14 cellular contexts compared by ENCODE assay signal in genomic region chr6:15280023-15280422, GRCh38. TPM values are rescaled to one million over a fixed set of nuclear protein-coding genes. Genes with fewer than 3 reads are reported as not detected.
DNase-seq lines count a peak whose midpoint lies in the region; ATAC-seq, FAIRE-seq and TF ChIP-seq lines count a peak whose summit lies in the region.
"Had no signal": no experiment of that assay in that cellular context is flagged by ENCODE, and none has a peak within 500 bp of the region (broad histone marks: within the 10 kb centered on the region; RNA-seq: fewer than 3 reads in every experiment).

No MANE protein-coding gene starts in this region.

- DNase-seq in MCF 10A (ENCODE audit: unreplicated experiment) (peak; percentile 30), mammary epithelial cell (no peak), choroid plexus epithelial cell (ENCODE audit: low read depth) (peak; percentile 70), HepG2 (ENCODE audit: low spot score) (peak; percentile 44), upper lobe of right lung (no peak), GM19238 (ENCODE audit: insufficient read length, low spot score) (no peak), upper lobe of left lung (no peak)
- no peak for DNase-seq in stimulated activated CD4-positive, alpha-beta T cell treated with anti-CD3 and anti-CD28 coated beads, Interleukin-4, amount 100 ng/mL, for 4 hours
- DNase-seq: ACHN; activated effector memory CD4-positive, alpha-beta T cell treated with anti-CD3 and anti-CD28 coated beads, Interleukin-2, amount 50 U/mL, for 16 hours; NCI-H524 treated with DMSO at 0.1 percent for 48 hours; transverse colon had no signal

- dilution Hi-C loops in mammary epithelial cell (cut with HindIII; ENCODE audit: low sequenced_read_pairs): no loop called here

- no peaks in the 10 kb centered on the region for H3K27me3 Mint-ChIP-seq in MCF 10A (ENCODE audit: insufficient read depth, unreplicated experiment)

- BruUV-seq in MCF 10A (replicated peaks; lab: Mats Ljungman, UMichigan) (no TSS peak), mammary epithelial cell (replicated peaks; lab: Mats Ljungman, UMichigan) (no TSS peak), HepG2 (replicated peaks; lab: Mats Ljungman, UMichigan) (no TSS peak)

- H3K9ac ChIP-seq in mammary epithelial cell (ENCODE audit: insufficient read depth, low read length): no peak overlapping the region
- peak overlapping the region; percentile 59; the same call in 1 of the 2 replicates for H3K9ac ChIP-seq in HepG2 (ENCODE audit: insufficient read depth, low read depth, low read length)

- H3K4me3 ChIP-seq in mammary epithelial cell (replicated peaks in 1 of 3; ENCODE audit: insufficient read depth in 1 of 3, low read depth in 2 of 3, low read length in 3 of 3): no peak overlapping the region
- no peak overlapping the region for H3K4me3 ChIP-seq in choroid plexus epithelial cell (ENCODE audit: low read depth, low read length)
- peak overlapping the region in 2 of 3 experiments; percentile 28 to 47; a peak in 1 of 6 replicates for H3K4me3 ChIP-seq in HepG2 (replicated peaks in 1 of 3; ENCODE audit: insufficient read depth in 1 of 3, low read depth in 2 of 3, low read length in 3 of 3)
- H3K4me3 ChIP-seq in upper lobe of right lung: no peak overlapping the region
- H3K4me3 ChIP-seq in upper lobe of left lung: no peak overlapping the region
- H3K4me3 ChIP-seq: transverse colon had no signal

- peaks cover 36% of the 10 kb centered on the region for H3K4me1 Mint-ChIP-seq in MCF 10A (ENCODE audit: insufficient read depth, unreplicated experiment)

- no peak overlapping the region for H2AFZ ChIP-seq in mammary epithelial cell (ENCODE audit: low read depth, low read length)
- H2AFZ ChIP-seq in HepG2 (ENCODE audit: low read length): no peak overlapping the region

- intact Hi-C loops in MCF 10A (cut with micrococcal nuclease) (no loop called here), mammary epithelial cell (cut with micrococcal nuclease) (no loop called here), HepG2 (cut with micrococcal nuclease; ENCODE audit: unreplicated experiment) (loop anchor here (2.0 to 5.0 kb wide), 2 partner anchors 13 to 42 kb away; no protein-coding TSS in a partner anchor), upper lobe of right lung (cut with DNase I) (no loop called here)

- TF ChIP-seq POLR2A in HepG2 (IDR thresholded peaks at IDR 0.05; ENCODE audit: insufficient read depth in 1 of 2, low read depth in 2 of 2, low read length in 2 of 2): no peak
- no peak for TF ChIP-seq POLR2A in upper lobe of left lung (IDR thresholded peaks at IDR 0.05)

- TF ChIP-seq EP300 in HepG2 (IDR thresholded peaks at IDR 0.05; ENCODE audit: low read depth in 2 of 2, low read length in 2 of 2) (peak in 1 of 2 experiments; percentile 32; a peak in 1 of 4 replicates), HepG2 (CRISPR knock-in tag; IDR thresholded peaks at IDR 0.05; ENCODE audit: borderline replicate concordance) (no peak), upper lobe of left lung (IDR thresholded peaks at IDR 0.05) (no peak)

- no peaks in the 10 kb centered on the region for H3K36me3 ChIP-seq in mammary epithelial cell (ENCODE audit: insufficient read depth, low read length)
- H3K36me3 ChIP-seq in HepG2 (replicated peaks in 1 of 2; ENCODE audit: control insufficient read depth in 1 of 2, insufficient read depth in 2 of 2, low read length in 2 of 2): no peaks in the 10 kb centered on the region
- H3K36me3 ChIP-seq in upper lobe of right lung: no peaks in the 10 kb centered on the region
- no peaks in the 10 kb centered on the region for H3K36me3 ChIP-seq in upper lobe of left lung
- H3K36me3 ChIP-seq: transverse colon had no signal

- H3K27ac ChIP-seq in mammary epithelial cell (ENCODE audit: insufficient read depth, low read depth, low read length): no peak overlapping the region
- peak overlapping the region; percentile 63 for H3K27ac ChIP-seq in HepG2 (ENCODE audit: extremely low read length, insufficient read depth, low read length)
- no peak overlapping the region for H3K27ac ChIP-seq in upper lobe of right lung
- peak overlapping the region in 1 of 4 donors; percentile 30 for H3K27ac ChIP-seq in upper lobe of left lung
- H3K27ac ChIP-seq: transverse colon had no signal

- H3K4me2 ChIP-seq in mammary epithelial cell (ENCODE audit: insufficient read depth, low read depth, low read length): no peak overlapping the region
- H3K4me2 ChIP-seq in HepG2 (ENCODE audit: low read depth, low read length): peak overlapping the region; percentile 80

- H3K27ac Mint-ChIP-seq in MCF 10A (ENCODE audit: low read depth, unreplicated experiment): no peak overlapping the region

- no peak for ATAC-seq in HepG2
- peak; percentile 30 for ATAC-seq in upper lobe of right lung
- no peak for ATAC-seq in upper lobe of left lung (ENCODE audit: low FRiP score in 2 of 2)
- ATAC-seq: SK-N-SH treated with all-trans-retinoic acid at 6 μM for 48 hours had no signal

- peaks cover 7% of the 10 kb centered on the region for H3K4me1 ChIP-seq in mammary epithelial cell (ENCODE audit: insufficient read depth, low read length)
- peaks cover 84% of the 10 kb centered on the region for H3K4me1 ChIP-seq in HepG2 (ENCODE audit: insufficient read depth, low read length)
- H3K4me1 ChIP-seq in upper lobe of right lung: peaks cover 33% of the 10 kb centered on the region
- peaks cover 27 to 57% (median 39%) of the 10 kb centered on the region in 4 donors for H3K4me1 ChIP-seq in upper lobe of left lung

- TF ChIP-seq CTCF in MCF 10A (IDR thresholded peaks at IDR 0.05; ENCODE audit: unreplicated experiment): no peak
- TF ChIP-seq CTCF in mammary epithelial cell (conservative IDR thresholded peaks at IDR 0.05 in 1 of 2, IDR thresholded peaks at IDR 0.05 in 1 of 2; ENCODE audit: extremely low read depth in 1 of 2, insufficient read depth in 1 of 2, low read depth in 1 of 2, low read length in 2 of 2): no peak
- no peak for TF ChIP-seq CTCF in choroid plexus epithelial cell (conservative IDR thresholded peaks at IDR 0.05; ENCODE audit: low read depth, low read length)
- TF ChIP-seq CTCF in HepG2 (CRISPR knock-in tag; IDR thresholded peaks at IDR 0.05): no peak
- no peak for TF ChIP-seq CTCF in upper lobe of right lung (IDR thresholded peaks at IDR 0.05)
- no peak for TF ChIP-seq CTCF in upper lobe of left lung (IDR thresholded peaks at IDR 0.05)

- H3K79me2 ChIP-seq in mammary epithelial cell (ENCODE audit: insufficient read depth, low read length) (peaks cover 94% of the 10 kb centered on the region), HepG2 (ENCODE audit: insufficient read depth, low read length) (peaks cover 76% of the 10 kb centered on the region)

- WGBS in mammary epithelial cell (ENCODE audit: low coverage, missing lambda C conversion rate): 33% methylated on average over 6 of the region's 6 CpGs
- 8% methylated on average over 6 of the region's 6 CpGs for WGBS in HepG2 (ENCODE audit: low lambda C conversion rate)
- 25 to 39% methylated on average over 6 of the region's 6 CpGs for WGBS in upper lobe of left lung, 2 donors

- H4K20me1 ChIP-seq in mammary epithelial cell (ENCODE audit: insufficient read depth, low read length) (peaks cover 2% of the 10 kb centered on the region), HepG2 (ENCODE audit: insufficient read depth, low read length) (0 out of 2 replicates have a peak, but pooled peaks cover 3% of the 10 kb centered on the region)

- H3K36me3 Mint-ChIP-seq in MCF 10A (ENCODE audit: insufficient read depth, unreplicated experiment): peaks cover 13% of the 10 kb centered on the region

- no peak for TF ChIP-seq RAD21 in HepG2 (CRISPR knock-in tag; IDR thresholded peaks at IDR 0.05)

- H3K9me3 ChIP-seq in mammary epithelial cell (replicated peaks; ENCODE audit: insufficient read depth, low read length): no peaks in the 10 kb centered on the region
- no peaks in the 10 kb centered on the region for H3K9me3 ChIP-seq in HepG2 (ENCODE audit: low read length)
- H3K9me3 ChIP-seq in upper lobe of right lung: no peaks in the 10 kb centered on the region
- no peaks in the 10 kb centered on the region for H3K9me3 ChIP-seq in upper lobe of left lung
- H3K9me3 ChIP-seq: transverse colon had no signal

- POLR2A ChIA-PET in MCF 10A (lab: Yijun Ruan, JAX): interaction anchor here (1.1 kb wide), 1 partner anchor 65 kb away, joined by 3 read pairs; no protein-coding TSS in a partner anchor
- POLR2A ChIA-PET in HepG2 (lab: Yijun Ruan, JAX): interaction anchor here (1.2 kb wide), 1 partner anchor 14 kb away, joined by 4 read pairs; no protein-coding TSS in a partner anchor

- H3K9me3 Mint-ChIP-seq in MCF 10A (ENCODE audit: unreplicated experiment): no peaks in the 10 kb centered on the region

- no peak overlapping the region for H3K4me3 Mint-ChIP-seq in MCF 10A (ENCODE audit: unreplicated experiment)

- CTCF ChIA-PET in MCF 10A (lab: Yijun Ruan, JAX): interaction anchor here (0.6 kb wide), 1 partner anchor 41 kb away, joined by 3 read pairs; no protein-coding TSS in a partner anchor
- CTCF ChIA-PET in mammary epithelial cell (lab: Charles Lee; ENCODE audit: low non-redundant PET): no interaction called here
- CTCF ChIA-PET in HepG2 (lab: Yijun Ruan, JAX; ENCODE audit: low intra/inter-chr PET ratio, low total read pairs): no interaction called here

- H3K27me3 ChIP-seq in mammary epithelial cell (ENCODE audit: insufficient read depth, low read length) (no peaks in the 10 kb centered on the region), HepG2 (ENCODE audit: control insufficient read depth in 1 of 2, insufficient read depth in 2 of 2, low read length in 2 of 2) (no peaks in the 10 kb centered on the region), upper lobe of right lung (no peaks in the 10 kb centered on the region), upper lobe of left lung (no peaks in the 10 kb centered on the region)
- H3K27me3 ChIP-seq: transverse colon had no signal

- FAIRE-seq in HepG2 (lab: Jason Lieb, UNC): peak; percentile 47
- FAIRE-seq: colon had no signal

- in situ Hi-C loops in mammary epithelial cell (cut with MboI; ENCODE audit: low sequenced_read_pairs in 2 of 2): no loop called here
- in situ Hi-C loops in HepG2 (cut with HindIII; ENCODE audit: extremely low pct_ligation_motif_present, low pct_unique_long_range_greater_than_20kb): no loop called here

RNA-seq across cellular contexts. Expression of gene JARID2, which starts 34.2 kb away (rescaled TPM):
- 21.0 and 27.8 TPM in 2 replicates for total RNA-seq in MCF 10A (2022)
- 10 to 100 TPM; 10.3 to 25.8 TPM for total RNA-seq in mammary epithelial cell
- polyA plus RNA-seq in mammary epithelial cell: 13.7 TPM
- polyA minus RNA-seq in mammary epithelial cell: 32.0 TPM
- total RNA-seq in HepG2 (2016; rRNA removed; fragmentation: Illumina TruSeq; extraction: Trizol): 10.0 and 10.3 TPM in 2 replicates
- 1.0 and 1.4 TPM in 2 replicates for total RNA-seq in HepG2 (2016; cell fraction: cytosol; rRNA removed; fragmentation: Illumina TruSeq; extraction: Trizol; ENCODE audit: low read depth)
- 9.6 and 10.6 TPM in 2 replicates for total RNA-seq in HepG2 (2016; cell fraction: insoluble cytoplasmic fraction; rRNA removed; fragmentation: Illumina TruSeq; extraction: Trizol)
- 2.7 and 2.8 TPM in 2 replicates for total RNA-seq in HepG2 (2016; cell fraction: membrane; rRNA removed; fragmentation: Illumina TruSeq; extraction: Trizol)
- total RNA-seq in HepG2 (2016; cell fraction: nucleus; rRNA removed; fragmentation: Illumina TruSeq; extraction: Trizol): 10.4 and 13.0 TPM in 2 replicates
- polyA plus RNA-seq in HepG2 (2011; rRNA removed): 7.5 TPM in 2 replicates
- polyA plus RNA-seq in HepG2 (2011; cell fraction: cytosol; rRNA removed): 5.9 and 6.7 TPM in 2 replicates
- polyA plus RNA-seq in HepG2 (2011; cell fraction: nucleus; rRNA removed): 11.8 and 13.9 TPM in 2 replicates
- 7.9 and 9.2 TPM in 2 replicates for polyA plus RNA-seq in HepG2 (2012)
- polyA plus RNA-seq in HepG2 (2016; cell fraction: cytosol; fragmentation: Illumina TruSeq; extraction: Trizol; ENCODE audit: low read depth): 0.23 and 0.37 TPM in 2 replicates
- 8.5 and 10.1 TPM in 2 replicates for polyA plus RNA-seq in HepG2 (2016; cell fraction: insoluble cytoplasmic fraction; fragmentation: Illumina TruSeq; extraction: Trizol; ENCODE audit: low read depth)
- 1.2 and 1.3 TPM in 2 replicates for polyA plus RNA-seq in HepG2 (2016; cell fraction: membrane; fragmentation: Illumina TruSeq; extraction: Trizol; ENCODE audit: low read depth)
- polyA plus RNA-seq in HepG2 (2016; cell fraction: nucleus; fragmentation: Illumina TruSeq; extraction: Trizol; ENCODE audit: insufficient read depth, low read depth): 13.6 and 14.4 TPM in 2 replicates
- polyA minus RNA-seq in HepG2 (2011; rRNA and poly(A)+ RNA removed; ENCODE audit: low replicate concordance): 8.4 and 12.4 TPM in 2 replicates
- polyA minus RNA-seq in HepG2 (2011; cell fraction: cytosol; rRNA and poly(A)+ RNA removed): 8.4 TPM in 2 replicates
- polyA minus RNA-seq in HepG2 (2011; cell fraction: nucleus; rRNA and poly(A)+ RNA removed): 20.6 and 22.3 TPM in 2 replicates
- total RNA-seq in upper lobe of right lung: 15.1 TPM
- total RNA-seq in upper lobe of left lung: 10 to 100 TPM in 5 of 6 donors, 1 to 10 TPM in 1; 9.6 to 37.7 (median 16.4) TPM

Comparison
In these comparisons a context has a peak if more than half of its experiments do, and no peak if none do; other contexts are left out.
1. DNase-seq: peak in MCF 10A (single experiment), choroid plexus epithelial cell (single experiment) and HepG2 (single experiment); none in mammary epithelial cell (single experiment), upper lobe of right lung (single experiment), GM19238 (single experiment), upper lobe of left lung (0 of 2) and stimulated activated CD4-positive, alpha-beta T cell treated with anti-CD3 and anti-CD28 coated beads, Interleukin-4, amount 100 ng/mL, for 4 hours (0 of 2).
2. H3K4me3 ChIP-seq: peak in HepG2 (2 of 3); none in mammary epithelial cell (0 of 3), choroid plexus epithelial cell (single experiment), upper lobe of right lung (single experiment) and upper lobe of left lung (0 of 4).